14 cellular contexts compared by ENCODE assay signal in genomic region chr9:115018547-115019435, GRCh38.
A peak's percentile ranks its signal among the peaks of the same experiment; 100 is the strongest.
DNase-seq lines count a peak whose midpoint lies in the region; TF ChIP-seq lines count a peak whose summit lies in the region.
"Had no signal": no experiment of that assay in that cellular context is flagged by ENCODE, and none has a peak within 500 bp of the region (broad histone marks: within the 10 kb centered on the region; RNA-seq: fewer than 3 reads in every experiment).

No MANE protein-coding gene starts in this region.

- no peak overlapping the region for H3K4me3 Mint-ChIP-seq in osteocyte (ENCODE audit: unreplicated experiment)
- H3K4me3 Mint-ChIP-seq: stimulated activated naive B cell treated with anti-CD40 and anti-IgM and Interleukin-4, amounts not matched to agents 10 μg/mL and 1 μg/mL and 100 μg/mL, for 72 hours had no signal

- no peak overlapping the region for H3K4me2 ChIP-seq in MM.1S (ENCODE audit: low read depth, low read length)

- TF ChIP-seq POLR2A in esophagus squamous epithelium (IDR thresholded peaks at IDR 0.05): no peak

- no peaks in the 10 kb centered on the region for H3F3A ChIP-seq in MM.1S (ENCODE audit: insufficient read depth, low read length)

- POLR2A ChIA-PET in AG04449 (lab: Yijun Ruan, JAX): no interaction called here

- H3K27me3 ChIP-seq in MG63 (no peaks in the 10 kb centered on the region), esophagus squamous epithelium (no peaks in the 10 kb centered on the region), MM.1S (replicated peaks; ENCODE audit: insufficient read depth, low read length) (no peaks in the 10 kb centered on the region)
- H3K27me3 ChIP-seq: BE2C had no signal

- peak overlapping the region; percentile 74 for H3K27ac Mint-ChIP-seq in osteocyte (ENCODE audit: unreplicated experiment)
- H3K27ac Mint-ChIP-seq: stimulated activated naive B cell treated with anti-CD40 and anti-IgM and Interleukin-4, amounts not matched to agents 10 μg/mL and 1 μg/mL and 100 μg/mL, for 72 hours had no signal

- no peak overlapping the region for H3K4me3 ChIP-seq in AG04449 (ENCODE audit: low read depth, low read length)
- H3K4me3 ChIP-seq in MG63: no peak overlapping the region
- no peak overlapping the region for H3K4me3 ChIP-seq in esophagus squamous epithelium
- no peak overlapping the region for H3K4me3 ChIP-seq in MM.1S (ENCODE audit: low read length)
- H3K4me3 ChIP-seq: coronary artery, heart right ventricle had no signal

- no peaks in the 10 kb centered on the region for H3K9me3 Mint-ChIP-seq in osteocyte (ENCODE audit: unreplicated experiment)
- H3K9me3 Mint-ChIP-seq: stimulated activated naive B cell treated with anti-CD40 and anti-IgM and Interleukin-4, amounts not matched to agents 10 μg/mL and 1 μg/mL and 100 μg/mL, for 72 hours had no signal

- CTCF ChIA-PET in AG04449 (lab: Yijun Ruan, JAX): interaction anchor here (0.6 to 17.6 kb wide), 9 partner anchors 12 to 614 kb away, joined by 3 to 280 read pairs (median 7); partner anchors contain the start of gene TEX48

- intact Hi-C loops in esophagus squamous epithelium (cut with DNase I): loop anchor here (5.0 kb wide), 1 partner anchor 504 kb away; no protein-coding TSS in a partner anchor

- H4K20me1 ChIP-seq in MM.1S (ENCODE audit: insufficient read depth, low read length): no peaks in the 10 kb centered on the region

- H3K36me3 ChIP-seq in MG63 (no peaks in the 10 kb centered on the region), esophagus squamous epithelium (peaks cover 0 to 12% (median 0%) of the 10 kb centered on the region in 3 donors), MM.1S (replicated peaks; ENCODE audit: insufficient read depth, low read length) (no peaks in the 10 kb centered on the region)
- H3K36me3 ChIP-seq: BE2C had no signal

- H3K4me1 ChIP-seq in esophagus squamous epithelium (peaks cover 0 to 18% (median 7%) of the 10 kb centered on the region in 3 donors), MM.1S (ENCODE audit: low read length) (no peaks in the 10 kb centered on the region)
- H3K4me1 ChIP-seq: BE2C had no signal

- DNase-seq in AG04449 (ENCODE audit: low read depth, low spot score) (peak; percentile 87), MG63 (peak; percentile 75), esophagus squamous epithelium (lab: John Stamatoyannopoulos, UW) (no peak), osteocyte (ENCODE audit: extremely low spot score, unreplicated experiment) (no peak), medulla oblongata (ENCODE audit: extremely low spot score) (no peak), dermis blood vessel endothelial cell (no peak), MM.1S (no peak), NCI-H187 (lab: John Stamatoyannopoulos, UW) (no peak)
- DNase-seq: BE2C; heart right ventricle; NCI-H1694; stimulated activated naive B cell treated with anti-CD40 and anti-IgM and Interleukin-4, amounts not matched to agents 10 μg/mL and 1 μg/mL and 100 μg/mL, for 72 hours had no signal

- H3K9me2 ChIP-seq in MM.1S (replicated peaks; ENCODE audit: insufficient read depth, low read length): no peaks in the 10 kb centered on the region

- H3K79me2 ChIP-seq in MM.1S (ENCODE audit: low read length): no peaks in the 10 kb centered on the region

- WGBS in esophagus squamous epithelium, 2 donors: 41 to 42% methylated on average over 7 to 8 of the region's 8 CpGs

- H3K36me3 Mint-ChIP-seq in osteocyte (ENCODE audit: unreplicated experiment): peaks cover 6% of the 10 kb centered on the region
- H3K36me3 Mint-ChIP-seq: stimulated activated naive B cell treated with anti-CD40 and anti-IgM and Interleukin-4, amounts not matched to agents 10 μg/mL and 1 μg/mL and 100 μg/mL, for 72 hours had no signal

- H3K27ac ChIP-seq in esophagus squamous epithelium (peak overlapping the region; percentile 35 to 81 (median 74)), MM.1S (ENCODE audit: low read length) (no peak overlapping the region)
- H3K27ac ChIP-seq: coronary artery, heart right ventricle, HL-60 had no signal

- no peak for TF ChIP-seq CTCF in AG04449 (IDR thresholded peaks at IDR 0.05; ENCODE audit: insufficient read depth, low read length, missing control alignments)
- TF ChIP-seq CTCF in esophagus squamous epithelium (IDR thresholded peaks at IDR 0.05): no peak
- no peak for TF ChIP-seq CTCF in osteocyte (IDR thresholded peaks at IDR 0.05)
- no peak for TF ChIP-seq CTCF in MM.1S (IDR thresholded peaks at IDR 0.05; ENCODE audit: low read length)

- H3K27me3 Mint-ChIP-seq in osteocyte (ENCODE audit: unreplicated experiment): peaks cover 2% of the 10 kb centered on the region

- peaks cover 26% of the 10 kb centered on the region for H3K4me1 Mint-ChIP-seq in osteocyte (ENCODE audit: unreplicated experiment)

- H3K9ac ChIP-seq in MM.1S (ENCODE audit: low read length): no peak overlapping the region

- H2AFZ ChIP-seq in MM.1S (ENCODE audit: low read length): no peak overlapping the region

- H3K9me3 ChIP-seq in MG63 (no peaks in the 10 kb centered on the region), esophagus squamous epithelium (no peaks in the 10 kb centered on the region), MM.1S (replicated peaks; ENCODE audit: insufficient read depth, low read length) (no peaks in the 10 kb centered on the region)
- H3K9me3 ChIP-seq: BE2C, heart right ventricle had no signal

Comparison
In these comparisons a context has a peak if more than half of its experiments do, and no peak if none do; other contexts are left out.
1. DNase-seq: peak in AG04449 (single experiment) and MG63 (single experiment); none in esophagus squamous epithelium (single experiment), osteocyte (single experiment), medulla oblongata (single experiment), dermis blood vessel endothelial cell (single experiment), MM.1S (single experiment) and NCI-H187 (0 of 2).